Comparison of ENCODE assay signal across 21 cellular contexts in the genomic region with DNA sequence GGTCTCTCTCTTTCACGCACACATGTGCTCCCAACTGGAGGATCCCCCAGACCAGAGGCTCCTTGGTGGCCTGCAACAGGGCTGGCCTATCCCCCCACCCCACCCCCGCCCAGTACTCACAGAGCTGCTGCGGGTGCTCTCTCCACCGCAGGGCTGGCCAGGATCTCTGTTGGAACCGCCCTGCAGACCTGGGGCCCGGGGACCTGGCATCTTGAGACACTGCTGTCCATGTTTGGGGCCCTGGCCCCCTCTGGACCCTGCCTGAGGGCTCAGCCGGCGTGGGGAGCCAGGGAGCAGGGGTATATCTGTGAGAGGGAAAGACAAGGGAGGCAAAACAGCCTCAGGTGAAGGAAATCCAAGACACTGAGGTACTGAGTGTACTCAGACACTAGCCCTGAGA. TPM values are rescaled to one million over a fixed set of nuclear protein-coding genes. Genes with fewer than 3 reads are reported as not detected.
DNase-seq lines count a peak whose midpoint lies in the region; ATAC-seq and TF ChIP-seq lines count a peak whose summit lies in the region.
"Had no signal": no experiment of that assay in that cellular context is flagged by ENCODE, and none has a peak within 500 bp of the region (broad histone marks: within the 10 kb centered on the region; RNA-seq: fewer than 3 reads in every experiment).

No MANE protein-coding gene starts in this region.

- H3K4me2 ChIP-seq in mesenchymal stem cell (ENCODE audit: low read length, poor library complexity, severe bottlenecking): no peak overlapping the region
- H3K4me2 ChIP-seq: GM23338 had no signal

- no peak overlapping the region for H4K91ac ChIP-seq in mesenchymal stem cell (ENCODE audit: low read length)

- peak; percentile 30 for DNase-seq in right atrium auricular region (ENCODE audit: low spot score)
- DNase-seq in left ventricle myocardium superior: no peak
- no peak for DNase-seq in caudate nucleus (lab: John Stamatoyannopoulos, UW)
- DNase-seq in mesenteric fat pad (ENCODE audit: low spot score): peak; percentile 37
- DNase-seq in ureter (ENCODE audit: low spot score): peak; percentile 22
- no peak for DNase-seq in mesenchymal stem cell
- no peak for DNase-seq in SHP77 treated with DMSO at 0.1 percent for 48 hours (lab: John Stamatoyannopoulos, UW)
- DNase-seq: 8988T; C1 segment of cervical spinal cord; Calu3; CD4-positive, alpha-beta memory T cell; COR-L47; DMS53; DMS79 treated with DMSO at 0.1 percent for 48 hours; GF-D8; H9 had no signal

- no peak overlapping the region for H2AK5ac ChIP-seq in mesenchymal stem cell (ENCODE audit: low read length, severe bottlenecking)

- H3K36me3 ChIP-seq in right atrium auricular region (no peaks in the 10 kb centered on the region), mesenchymal stem cell (ENCODE audit: control insufficient read depth in 1 of 2, insufficient read depth in 2 of 2, low read depth in 1 of 2, low read length in 2 of 2) (no peaks in the 10 kb centered on the region)

- H3K23ac ChIP-seq in mesenchymal stem cell (ENCODE audit: low read length in 2 of 2): no peak overlapping the region

- no peak overlapping the region for H4K8ac ChIP-seq in mesenchymal stem cell (ENCODE audit: low read length)

- no peaks in the 10 kb centered on the region for H3K79me1 ChIP-seq in mesenchymal stem cell (replicated peaks; ENCODE audit: low read length, poor library complexity, severe bottlenecking)

- H3K18ac ChIP-seq in mesenchymal stem cell (ENCODE audit: low read depth in 1 of 2, low read length in 2 of 2): no peak overlapping the region

- intact Hi-C loops in left ventricle myocardium superior (cut with micrococcal nuclease): no loop called here

- no peak overlapping the region for H3K9ac ChIP-seq in mesenchymal stem cell (ENCODE audit: low read length)

- ATAC-seq in left ventricle myocardium superior (no peak), HG03196 (IDR thresholded peaks at IDR 0.05; ENCODE audit: unreplicated experiment) (no peak)
- ATAC-seq: GM23338, HCT116 had no signal

- no peak overlapping the region for H2BK12ac ChIP-seq in mesenchymal stem cell (ENCODE audit: low read length in 2 of 2)

- no peak overlapping the region for H2BK120ac ChIP-seq in mesenchymal stem cell (ENCODE audit: low read depth, low read length)

- H3K4me3 ChIP-seq in right atrium auricular region (no peak overlapping the region), mesenchymal stem cell (ENCODE audit: insufficient read depth in 1 of 2, low read depth in 1 of 2, low read length in 2 of 2) (no peak overlapping the region)
- H3K4me3 ChIP-seq: GM23338 had no signal

- H3K9me3 ChIP-seq in right atrium auricular region (no peaks in the 10 kb centered on the region), mesenchymal stem cell (ENCODE audit: control insufficient read depth, low read length) (no peaks in the 10 kb centered on the region)

- H2AFZ ChIP-seq in mesenchymal stem cell (ENCODE audit: low read depth, low read length): no peak overlapping the region
- H2AFZ ChIP-seq: GM23338 had no signal

- H3K14ac ChIP-seq in mesenchymal stem cell (ENCODE audit: low read length in 2 of 2): no peak overlapping the region

- no peak overlapping the region for H3K4ac ChIP-seq in mesenchymal stem cell (ENCODE audit: low read depth in 1 of 2, low read length in 2 of 2)

- H3K4me1 ChIP-seq in right atrium auricular region (no peaks in the 10 kb centered on the region), mesenchymal stem cell (ENCODE audit: control insufficient read depth, insufficient read depth, low read depth, low read length) (peaks cover 2% of the 10 kb centered on the region)

- WGBS in mesenchymal stem cell: 71% methylated on average over 8 of the region's 8 CpGs

- no peak overlapping the region for H2BK5ac ChIP-seq in mesenchymal stem cell (ENCODE audit: low read depth, low read length, poor library complexity, severe bottlenecking)

- no peak overlapping the region for H2BK15ac ChIP-seq in mesenchymal stem cell (ENCODE audit: low read depth, poor library complexity, severe bottlenecking)

- no peak for TF ChIP-seq CTCF in right atrium auricular region (IDR thresholded peaks at IDR 0.05)

- H3K27ac ChIP-seq in right atrium auricular region (no peak overlapping the region), caudate nucleus (ENCODE audit: low read depth, low read length) (peak overlapping the region; percentile 18), mesenchymal stem cell (ENCODE audit: low read length, poor library complexity, severe bottlenecking) (no peak overlapping the region)

- H3K27me3 ChIP-seq in right atrium auricular region: no peaks in the 10 kb centered on the region
- H3K27me3 ChIP-seq in mesenchymal stem cell (ENCODE audit: control insufficient read depth in 1 of 2, insufficient read depth in 1 of 2, low read length in 2 of 2): peaks cover 12 to 23% of the 10 kb centered on the region in 2 experiments

RNA-seq across cellular contexts. Expression of a gene that starts 22.6 kb away (rescaled TPM):
- total RNA-seq in right atrium auricular region (1 to 10 TPM; 2.8 to 9.3 TPM), left ventricle myocardium superior (16.1 TPM), mesenteric fat pad (34.6 TPM), ureter (4.2 TPM)
- 1.1 TPM for polyA plus RNA-seq in mesenchymal stem cell (2013, experiment 1 of 2)
- 1.1 TPM for polyA plus RNA-seq in mesenchymal stem cell (2013, experiment 2 of 2)
- total RNA-seq: A673; Calu3; CD4-positive, alpha-beta memory T cell; G401 had no signal
- polyA plus RNA-seq: CD4-positive, alpha-beta memory T cell had no signal

Comparison
In these comparisons a context has a peak if more than half of its experiments do, and no peak if none do; other contexts are left out.
1. DNase-seq: peak in right atrium auricular region (single experiment), mesenteric fat pad (single experiment) and ureter (single experiment); none in left ventricle myocardium superior (single experiment), caudate nucleus (0 of 61), mesenchymal stem cell (single experiment) and SHP77 treated with DMSO at 0.1 percent for 48 hours (single experiment).